In the genomic region with DNA sequence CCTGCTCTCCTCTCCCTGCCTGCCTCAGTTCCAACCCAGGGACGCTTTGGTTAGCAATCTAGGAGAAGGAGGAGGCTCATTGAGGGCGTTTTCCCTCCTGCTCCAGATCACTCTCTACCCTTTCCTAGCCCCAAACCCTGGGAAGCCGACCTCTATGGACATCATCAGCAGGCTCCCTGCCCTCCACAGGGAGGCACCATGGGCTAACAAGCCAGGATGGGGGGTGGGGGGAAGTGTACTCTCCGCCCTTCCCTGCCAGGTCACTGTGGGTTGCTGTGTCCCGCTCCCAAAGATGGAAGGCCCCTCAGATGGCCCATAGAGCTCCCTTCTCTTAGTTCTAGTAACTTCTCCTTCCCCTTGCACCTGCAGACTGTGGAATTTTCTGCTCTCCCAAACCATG, we compare ENCODE assay signal across 35 cellular contexts. TPM values are rescaled to one million over a fixed set of nuclear protein-coding genes. Genes with fewer than 3 reads are reported as not detected.
"Had no signal": no experiment of that assay in that cellular context is flagged by ENCODE, and none has a peak within 500 bp of the region (broad histone marks: within the 10 kb centered on the region; RNA-seq: fewer than 3 reads in every experiment).

No MANE protein-coding gene starts in this region.

- H3K4me3 ChIP-seq: ascending aorta, cardiac muscle cell, Peyer's patch, SJSA1 had no signal

- H3K9me3 Mint-ChIP-seq: activated B cell treated with CpG ODN at 0.5 μM for 24 hours; activated CD4-positive, alpha-beta memory T cell treated with anti-CD3 and anti-CD28 coated beads for 36 hours; activated naive CD4-positive, alpha-beta T cell treated with anti-CD3 and anti-CD28 coated beads, Interleukin-2, amount 10 ng/mL, durations not matched to agents 7 days and 5 days; activated T-cell treated with anti-CD3 and anti-CD28 coated beads, Interleukin-2, amount 50 U/mL, for 4 hours; central memory CD8-positive, alpha-beta T cell; T-helper 1 cell treated with Interleukin-12 subunit alpha and Interleukin-12 subunit beta and Interleukin-4 antibody, amounts not matched to agents 30 μg/mL and 1 μg/mL, for 36 hours; T-helper 2 cell treated with Interferon-gamma antibody and Interleukin-4, amounts not matched to agents 5 μg/mL and 100 μg/mL, for 36 hours had no signal

- H3K27ac ChIP-seq: ascending aorta, cardiac muscle cell, Peyer's patch, SJSA1 had no signal

- H3K4me1 ChIP-seq: Peyer's patch, SJSA1 had no signal

- H3K4me2 ChIP-seq: SK-N-SH had no signal

- H3K36me3 ChIP-seq: ascending aorta, cardiac muscle cell, Peyer's patch, SJSA1 had no signal

- ATAC-seq: activated T-cell treated with anti-CD3 and anti-CD28 coated beads, Interleukin-2, amount 50 U/mL, for 4 hours; PC-3 had no signal

- H3K9me2 ChIP-seq: SK-N-SH had no signal

- H3K27me3 ChIP-seq: ascending aorta, Peyer's patch had no signal

- H3K36me3 Mint-ChIP-seq: activated CD4-positive, alpha-beta memory T cell treated with anti-CD3 and anti-CD28 coated beads for 36 hours; activated naive CD4-positive, alpha-beta T cell treated with anti-CD3 and anti-CD28 coated beads, Interleukin-2, amount 10 ng/mL, durations not matched to agents 7 days and 5 days; activated naive CD8-positive, alpha-beta T cell had no signal

- DNase-seq: activated B cell treated with CpG ODN at 0.5 μM for 24 hours; activated CD4-positive, alpha-beta memory T cell treated with anti-CD3 and anti-CD28 coated beads for 36 hours; activated CD4-positive, alpha-beta T cell treated with anti-CD3 and anti-CD28 coated beads for 4 hours; activated CD4-positive, alpha-beta T cell treated with anti-CD3 and anti-CD28 coated beads, Interleukin-2, amount 50 U/mL, for 1 hour; activated CD4-positive, CD25-positive, alpha-beta regulatory T cell treated with anti-CD3 and anti-CD28 coated beads, Interleukin-2, amount 50 U/mL, for 72 hours; activated CD8-positive, alpha-beta memory T cell treated with anti-CD3 and anti-CD28 coated beads, Interleukin-2, amount 50 U/mL, for 4 hours; activated effector memory CD4-positive, alpha-beta T cell treated with Interleukin-2 at 50 U/mL for 16 hours; activated naive CD4-positive, alpha-beta T cell treated with anti-CD3 and anti-CD28 coated beads, Interleukin-2, amount 10 ng/mL, durations not matched to agents 7 days and 5 days; activated T-cell treated with anti-CD3 and anti-CD28 coated beads for 4 hours; activated T-cell treated with anti-CD3 and anti-CD28 coated beads, Interleukin-2, amount 50 U/mL, for 4 hours; amygdala; NCI-H1092 treated with DMSO at 0.1 percent for 48 hours; NCI-H1417; NCI-H146; NCI-H187; NCI-H2029 treated with DMSO at 0.1 percent for 48 hours; NCI-H2107; NCI-H2171; NCI-H510A; NCI-H526; NCI-H748 treated with DMSO at 0.1 percent for 48 hours; NK-92 treated with Interleukin-12 subunit alpha and Interleukin-12 subunit beta, amount 100 ng/mL, for 24 hours; PC-3; Peyer's patch; RPMI8226; SHP77 treated with DMSO at 0.1 percent for 48 hours; SK-N-SH had no signal

- H3K27ac Mint-ChIP-seq: activated B cell treated with CpG ODN at 0.5 μM for 24 hours; activated CD4-positive, alpha-beta memory T cell treated with anti-CD3 and anti-CD28 coated beads for 36 hours; activated naive CD4-positive, alpha-beta T cell treated with anti-CD3 and anti-CD28 coated beads, Interleukin-2, amount 10 ng/mL, durations not matched to agents 7 days and 5 days; activated naive CD8-positive, alpha-beta T cell; T-helper 1 cell treated with Interleukin-12 subunit alpha and Interleukin-12 subunit beta and Interleukin-4 antibody, amounts not matched to agents 30 μg/mL and 1 μg/mL, for 36 hours; T-helper 2 cell treated with Interferon-gamma antibody and Interleukin-4, amounts not matched to agents 5 μg/mL and 100 μg/mL, for 36 hours had no signal

- H3K4me1 Mint-ChIP-seq: activated B cell treated with CpG ODN at 0.5 μM for 24 hours; activated naive CD4-positive, alpha-beta T cell treated with anti-CD3 and anti-CD28 coated beads, Interleukin-2, amount 10 ng/mL, durations not matched to agents 7 days and 5 days had no signal

- H3K4me3 Mint-ChIP-seq: activated B cell treated with CpG ODN at 0.5 μM for 24 hours; activated CD4-positive, alpha-beta memory T cell treated with anti-CD3 and anti-CD28 coated beads for 36 hours; activated naive CD4-positive, alpha-beta T cell treated with anti-CD3 and anti-CD28 coated beads, Interleukin-2, amount 10 ng/mL, durations not matched to agents 7 days and 5 days; activated naive CD8-positive, alpha-beta T cell; activated T-cell treated with anti-CD3 and anti-CD28 coated beads, Interleukin-2, amount 50 U/mL, for 4 hours; central memory CD8-positive, alpha-beta T cell; T-helper 1 cell treated with Interleukin-12 subunit alpha and Interleukin-12 subunit beta and Interleukin-4 antibody, amounts not matched to agents 30 μg/mL and 1 μg/mL, for 36 hours; T-helper 2 cell treated with Interferon-gamma antibody and Interleukin-4, amounts not matched to agents 5 μg/mL and 100 μg/mL, for 36 hours had no signal

RNA-seq across cellular contexts. Expression of a gene that starts 35.7 kb away (rescaled TPM):
- total RNA-seq: activated CD4-positive, alpha-beta memory T cell treated with anti-CD3 and anti-CD28 coated beads for 36 hours; activated T-cell treated with anti-CD3 and anti-CD28 coated beads, Interleukin-2, amount 50 U/mL, for 4 hours; M059J; PC-3; SJSA1 had no signal
- polyA plus RNA-seq: SK-N-SH had no signal
